In genomic region chr13:99415014-99415650, GRCh38 we compare ENCODE assay signal across 28 cellular contexts.
DNase-seq lines count a peak whose midpoint lies in the region; ATAC-seq, FAIRE-seq and TF ChIP-seq lines count a peak whose summit lies in the region.
"Had no signal": no experiment of that assay in that cellular context is flagged by ENCODE, and none has a peak within 500 bp of the region (broad histone marks: within the 10 kb centered on the region; RNA-seq: fewer than 3 reads in every experiment).

No MANE protein-coding gene starts in this region.

- H3K27ac ChIP-seq in tibial nerve, result peak overlapping the region in 1 of 4 donors; percentile 15
- no peak overlapping the region for H3K27ac ChIP-seq in foreskin keratinocyte
- no peak overlapping the region for H3K27ac ChIP-seq in kidney (ENCODE audit: low read depth in 2 of 2, low read length in 2 of 2)
- H3K27ac ChIP-seq: breast epithelium, colonic mucosa, parathyroid adenoma, sigmoid colon, uterus, VCaP had no signal

- no peaks in the 10 kb centered on the region for H3K36me3 ChIP-seq in tibial nerve
- no peaks in the 10 kb centered on the region for H3K36me3 ChIP-seq in kidney (ENCODE audit: control insufficient read depth in 1 of 2, insufficient read depth in 2 of 2, low read length in 2 of 2)
- H3K36me3 ChIP-seq: breast epithelium, colonic mucosa, sigmoid colon, uterus had no signal

- H3K4me1 Mint-ChIP-seq in activated CD4-positive, alpha-beta T cell treated with anti-CD3 and anti-CD28 coated beads for 36 hours, result peaks cover 42% of the 10 kb centered on the region

- no peak overlapping the region for H3K27ac Mint-ChIP-seq in activated CD4-positive, alpha-beta T cell treated with anti-CD3 and anti-CD28 coated beads for 36 hours
- H3K27ac Mint-ChIP-seq: stimulated activated naive B cell treated with anti-CD40 and anti-IgM and Interleukin-4, amounts not matched to agents 10 μg/mL and 1 μg/mL and 100 μg/mL, for 72 hours had no signal

- no peak overlapping the region for H3K4me3 ChIP-seq in tibial nerve
- no peak overlapping the region for H3K4me3 ChIP-seq in kidney (ENCODE audit: low read length in 2 of 2)
- H3K4me3 ChIP-seq: breast epithelium, colonic mucosa, sigmoid colon, uterus had no signal

- H3K9me3 Mint-ChIP-seq in activated CD4-positive, alpha-beta T cell treated with anti-CD3 and anti-CD28 coated beads for 36 hours (ENCODE audit: low read depth), result peaks cover 6% of the 10 kb centered on the region
- H3K9me3 Mint-ChIP-seq: activated naive CD4-positive, alpha-beta T cell treated with anti-CD3 and anti-CD28 coated beads, Interleukin-2, amount 50 U/mL, for 24 hours; neural crest cell had no signal

- no peak for TF ChIP-seq POLR2A in tibial nerve (IDR thresholded peaks at IDR 0.05)

- CTCF ChIA-PET in activated CD4-positive, alpha-beta T cell treated with anti-CD3 and anti-CD28 coated beads for 36 hours (lab: Charles Lee), result interaction anchor here (1.1 to 7.9 kb wide), 2 partner anchors 21 to 28 kb away, joined by 3 to 78 read pairs; no protein-coding TSS in a partner anchor

- TF ChIP-seq CTCF in tibial nerve (IDR thresholded peaks at IDR 0.05) (no peak), foreskin keratinocyte (conservative IDR thresholded peaks at IDR 0.05) (no peak), kidney (IDR thresholded peaks at IDR 0.05; ENCODE audit: borderline replicate concordance, extremely low read depth, insufficient read depth) (no peak)

- no peak for FAIRE-seq in kidney (lab: Jason Lieb, UNC)
- FAIRE-seq: GM18507 had no signal

- H3K27me3 Mint-ChIP-seq in activated CD4-positive, alpha-beta T cell treated with anti-CD3 and anti-CD28 coated beads for 36 hours, result no peaks in the 10 kb centered on the region
- H3K27me3 Mint-ChIP-seq: activated naive CD4-positive, alpha-beta T cell treated with anti-CD3 and anti-CD28 coated beads, Interleukin-2, amount 50 U/mL, for 24 hours; stimulated activated naive B cell treated with anti-CD40 and anti-IgM and Interleukin-4, amounts not matched to agents 10 μg/mL and 1 μg/mL and 100 μg/mL, for 72 hours had no signal

- H3K9ac ChIP-seq in kidney (ENCODE audit: low read length in 2 of 2), result no peak overlapping the region
- H3K9ac ChIP-seq: parathyroid adenoma had no signal

- no peak overlapping the region for H3K4me3 Mint-ChIP-seq in activated CD4-positive, alpha-beta T cell treated with anti-CD3 and anti-CD28 coated beads for 36 hours
- H3K4me3 Mint-ChIP-seq: activated naive CD4-positive, alpha-beta T cell treated with anti-CD3 and anti-CD28 coated beads, Interleukin-2, amount 50 U/mL, for 24 hours; neural crest cell; stimulated activated naive B cell treated with anti-CD40 and anti-IgM and Interleukin-4, amounts not matched to agents 10 μg/mL and 1 μg/mL and 100 μg/mL, for 72 hours had no signal

- peaks cover 19% of the 10 kb centered on the region for H3K36me3 Mint-ChIP-seq in activated CD4-positive, alpha-beta T cell treated with anti-CD3 and anti-CD28 coated beads for 36 hours (ENCODE audit: low read depth)

- TF ChIP-seq EP300 in tibial nerve (IDR thresholded peaks at IDR 0.05), result no peak

- no peak for ATAC-seq in activated CD4-positive, alpha-beta T cell treated with anti-CD3 and anti-CD28 coated beads for 36 hours
- ATAC-seq in left ventricle myocardium superior (peak; percentile 55), foreskin keratinocyte (no peak)
- ATAC-seq: HCT116; stimulated activated naive B cell treated with anti-CD40 and anti-IgM and Interleukin-4, amounts not matched to agents 10 μg/mL and 1 μg/mL and 100 μg/mL, for 72 hours had no signal

- peaks cover 0 to 3% (median 0%) of the 10 kb centered on the region in 4 donors for H3K4me1 ChIP-seq in tibial nerve
- H3K4me1 ChIP-seq in foreskin keratinocyte, result no peaks in the 10 kb centered on the region
- H3K4me1 ChIP-seq in kidney (ENCODE audit: control insufficient read depth in 1 of 2, insufficient read depth in 1 of 2, low read depth in 1 of 2, low read length in 2 of 2), result peaks cover 0 to 2% of the 10 kb centered on the region in 2 donors
- H3K4me1 ChIP-seq: breast epithelium, colonic mucosa, parathyroid adenoma, sigmoid colon, uterus had no signal

- 79 to 86% methylated on average over 12 of the region's 13 CpGs for WGBS in tibial nerve, 2 donors

- intact Hi-C loops in activated CD4-positive, alpha-beta T cell treated with anti-CD3 and anti-CD28 coated beads for 36 hours (cut with DNase I, micrococcal nuclease), result loop anchor here (2.0 to 5.0 kb wide), 3 partner anchors 28 to 213 kb away; partner anchors contain the start of gene UBAC2 (in 1 of the 2)
- intact Hi-C loops in left ventricle myocardium superior (cut with micrococcal nuclease) (no loop called here), posterior vena cava (cut with DNase I) (no loop called here), kidney (cut with DNase I) (no loop called here)

- DNase-seq in activated CD4-positive, alpha-beta T cell treated with anti-CD3 and anti-CD28 coated beads for 36 hours, result peak; percentile 19
- DNase-seq in activated CD4-positive, alpha-beta T cell treated with anti-CD3 and anti-CD28 coated beads, Interleukin-2, amount 50 U/mL, for 4 hours, result no peak
- DNase-seq in MV-4-11 (lab: John Stamatoyannopoulos, UW) (peak; percentile 20), left ventricle myocardium superior (no peak), posterior vena cava (ENCODE audit: low spot score) (peak; percentile 75), tibial nerve (ENCODE audit: low spot score in 2 of 2) (no peak), foreskin keratinocyte (no peak), kidney (no peak)
- DNase-seq: 8988T; colonic mucosa; DMS53; effector CD8-positive, alpha-beta T cell; GDM1; NCI-H1092; NCI-H1694 treated with DMSO at 0.1 percent for 48 hours; NCI-H510A; OCI-M1; sigmoid colon; stimulated activated naive B cell treated with anti-CD40 and anti-IgM and Interleukin-4, amounts not matched to agents 10 μg/mL and 1 μg/mL and 100 μg/mL, for 72 hours; T-helper 2 cell; uterus had no signal

- POLR2A ChIA-PET in activated CD4-positive, alpha-beta T cell treated with anti-CD3 and anti-CD28 coated beads for 36 hours (lab: Charles Lee), result no interaction called here

- H3K27me3 ChIP-seq in tibial nerve (peaks cover 0 to 5% of the 10 kb centered on the region in 2 donors), foreskin keratinocyte (peaks cover 28% of the 10 kb centered on the region)
- H3K27me3 ChIP-seq: breast epithelium, colonic mucosa, sigmoid colon, uterus had no signal

- H3K9me3 ChIP-seq in tibial nerve, result peaks cover 0 to 4% (median 0%) of the 10 kb centered on the region in 4 donors
- H3K9me3 ChIP-seq in kidney (ENCODE audit: control insufficient read depth in 1 of 2, low read length in 2 of 2), result peaks cover 0 to 5% of the 10 kb centered on the region in 2 donors
- H3K9me3 ChIP-seq: breast epithelium, colonic mucosa, sigmoid colon, uterus had no signal

Comparison
In these comparisons a context has a peak if more than half of its experiments do, and no peak if none do; other contexts are left out.
1. DNase-seq: peak in activated CD4-positive, alpha-beta T cell treated with anti-CD3 and anti-CD28 coated beads for 36 hours (single experiment), MV-4-11 (single experiment) and posterior vena cava (single experiment); none in activated CD4-positive, alpha-beta T cell treated with anti-CD3 and anti-CD28 coated beads, Interleukin-2, amount 50 U/mL, for 4 hours (0 of 2), left ventricle myocardium superior (single experiment), tibial nerve (0 of 2), foreskin keratinocyte (0 of 2) and kidney (single experiment).
2. intact Hi-C loops: an anchor here in activated CD4-positive, alpha-beta T cell treated with anti-CD3 and anti-CD28 coated beads for 36 hours (2.0 to 5.0 kb wide); none called in left ventricle myocardium superior, posterior vena cava and kidney.